Comparison of ENCODE assay signal across 8 cellular contexts in genomic region chr1:2585318-2586092, GRCh38. TPM values are rescaled to one million over a fixed set of nuclear protein-coding genes. Genes with fewer than 3 reads are reported as not detected.
DNase-seq lines count a peak whose midpoint lies in the region; ATAC-seq and TF ChIP-seq lines count a peak whose summit lies in the region.

No MANE protein-coding gene starts in this region.

- CTCF ChIA-PET in AG04449 (lab: Yijun Ruan, JAX), result interaction anchor here (1.4 to 1.7 kb wide), 2 partner anchors 14 to 37 kb away, joined by 3 to 6 read pairs; no protein-coding TSS in a partner anchor

- H3K36me3 Mint-ChIP-seq in glutamatergic neuron (ENCODE audit: unreplicated experiment), result no peaks in the 10 kb centered on the region

- H3K4me3 ChIP-seq in AG04449 (ENCODE audit: low read depth, low read length) (peak overlapping the region; percentile 78), ovary (peak overlapping the region; percentile 90), upper lobe of left lung (peak overlapping the region; percentile 74 to 91 (median 84))

- H3K27me3 Mint-ChIP-seq in glutamatergic neuron (ENCODE audit: unreplicated experiment), result peaks cover 2% of the 10 kb centered on the region

- H3K4me1 ChIP-seq in ovary (ENCODE audit: insufficient read depth), result peaks cover 11% of the 10 kb centered on the region
- peaks cover 37 to 54% (median 40%) of the 10 kb centered on the region in 4 donors for H3K4me1 ChIP-seq in upper lobe of left lung

- TF ChIP-seq POLR2A in ovary (IDR thresholded peaks at IDR 0.05) (peak; percentile 84), upper lobe of left lung (IDR thresholded peaks at IDR 0.05) (peak; percentile 63 to 88 (median 66))

- POLR2A ChIA-PET in AG04449 (lab: Yijun Ruan, JAX), result interaction anchor here (0.7 to 1.4 kb wide), 2 partner anchors 54 to 59 kb away, joined by 4 to 5 read pairs; partner anchors contain the start of gene PANK4

- TF ChIP-seq EP300 in ovary (IDR thresholded peaks at IDR 0.05) (no peak), upper lobe of left lung (IDR thresholded peaks at IDR 0.05) (peak in 1 of 4 donors; percentile 35)

- peak overlapping the region; percentile 88 for H3K27ac Mint-ChIP-seq in glutamatergic neuron (ENCODE audit: unreplicated experiment)

- H3K4me1 Mint-ChIP-seq in glutamatergic neuron (ENCODE audit: low read depth, unreplicated experiment), result peaks cover 19% of the 10 kb centered on the region

- intact Hi-C loops in ovary (cut with DNase I), result no loop called here

- H3K9me3 Mint-ChIP-seq in glutamatergic neuron (ENCODE audit: unreplicated experiment), result peaks cover 1% of the 10 kb centered on the region

- no peak for DNase-seq in AG04449 (ENCODE audit: low read depth, low spot score)
- DNase-seq in SK-N-DZ (ENCODE audit: low spot score), result peak; percentile 55
- DNase-seq in activated naive CD4-positive, alpha-beta T cell treated with anti-CD3 and anti-CD28 coated beads, Interleukin-2, amount 50 U/mL, for 16 hours, result peak; percentile 61
- peak; percentile 55 for DNase-seq in glutamatergic neuron
- peak; percentile 74 to 83 (median 79) for DNase-seq in ovary
- peak; percentile 88 to 91 for DNase-seq in upper lobe of left lung

- TF ChIP-seq CTCF in AG04449 (IDR thresholded peaks at IDR 0.05; ENCODE audit: insufficient read depth, low read length, missing control alignments) (no peak), glutamatergic neuron (IDR thresholded peaks at IDR 0.05; ENCODE audit: partially characterized antibody, unreplicated experiment) (no peak), ovary (IDR thresholded peaks at IDR 0.05) (no peak), upper lobe of left lung (IDR thresholded peaks at IDR 0.05) (no peak)

- H3K9me3 ChIP-seq in ovary (no peaks in the 10 kb centered on the region), upper lobe of left lung (no peaks in the 10 kb centered on the region)

- no peaks in the 10 kb centered on the region for H3K36me3 ChIP-seq in ovary
- peaks cover 0 to 18% (median 11%) of the 10 kb centered on the region in 4 donors for H3K36me3 ChIP-seq in upper lobe of left lung

- WGBS in ovary, 3 donors, result 0 to 2% (median 1%) methylated on average over 25 to 28 of the region's 28 CpGs
- WGBS in upper lobe of left lung, 2 donors, result 0 to 1% methylated on average over 19 to 26 of the region's 28 CpGs

- ATAC-seq in GM18520 (IDR thresholded peaks at IDR 0.05; ENCODE audit: unreplicated experiment) (peak; percentile 30), HG03432 (IDR thresholded peaks at IDR 0.05; ENCODE audit: unreplicated experiment) (peak; percentile 48), upper lobe of left lung (ENCODE audit: low FRiP score in 2 of 2) (peak; percentile 49 to 75)

- H3K27ac ChIP-seq in ovary (peak overlapping the region; percentile 81 to 97), upper lobe of left lung (peak overlapping the region; percentile 96 to 99 (median 98))

- H3K27me3 ChIP-seq in ovary (no peaks in the 10 kb centered on the region), upper lobe of left lung (no peaks in the 10 kb centered on the region)

- H3K4me3 Mint-ChIP-seq in glutamatergic neuron (ENCODE audit: unreplicated experiment), result peak overlapping the region; percentile 85

RNA-seq across cellular contexts. Expression of gene PRXL2B, which starts 1.1 kb away (rescaled TPM):
- 18.7 and 24.5 TPM in 2 replicates for polyA plus RNA-seq in SK-N-DZ (2014; cell fraction: cytosol; rRNA removed)
- polyA plus RNA-seq in SK-N-DZ (2014; cell fraction: nucleus; rRNA removed), result 22.0 and 36.4 TPM in 2 replicates
- total RNA-seq in glutamatergic neuron (ENCODE audit: unreplicated experiment) (46.1 TPM), ovary (10 to 100 TPM in 6 of 7 donors, 1 to 10 TPM in 1; 3.2 to 34.1 (median 20.2) TPM), upper lobe of left lung (10 to 100 TPM; 10.5 to 34.2 (median 22.0) TPM)
- polyA plus RNA-seq in ovary, result 1 to 10 TPM; 7.0 to 9.6 TPM

RNA-seq across cellular contexts. Expression of gene TNFRSF14, which starts 29.3 kb away (rescaled TPM):
- 0.49 TPM in 1 of 2 replicates, not detected in the other for polyA plus RNA-seq in SK-N-DZ (2014; cell fraction: cytosol; rRNA removed)
- 1.2 and 1.4 TPM in 2 replicates for polyA plus RNA-seq in SK-N-DZ (2014; cell fraction: nucleus; rRNA removed)
- total RNA-seq in glutamatergic neuron (ENCODE audit: unreplicated experiment) (1.2 TPM), ovary (10 to 100 TPM; 33.3 to 78.5 (median 60.5) TPM), upper lobe of left lung (100 to 1,000 TPM in 4 of 6 donors, 10 to 100 TPM in 2; 61.1 to 641 (median 147) TPM)
- polyA plus RNA-seq in ovary, result 10 to 100 TPM in 1 of 2 donors, 1 to 10 TPM in 1; 4.3 to 57.6 TPM

RNA-seq across cellular contexts. Expression of gene MMEL1, which starts 47.3 kb away (rescaled TPM):
- not detected in 2 replicates for polyA plus RNA-seq in SK-N-DZ (2014; cell fraction: cytosol; rRNA removed)
- polyA plus RNA-seq in SK-N-DZ (2014; cell fraction: nucleus; rRNA removed), result not detected in 2 replicates
- total RNA-seq in glutamatergic neuron (ENCODE audit: unreplicated experiment), result 4.0 TPM
- total RNA-seq in ovary, result 1 to 10 TPM in 3 of 7 donors, under 1 TPM in 1, not detected in 3; 0.45 to 7.9 (median 1.1) TPM
- 1 to 10 TPM in 1 of 2 donors, under 1 TPM in 1; 0.42 to 1.1 TPM for polyA plus RNA-seq in ovary
- total RNA-seq in upper lobe of left lung, result 1 to 10 TPM in 4 of 6 donors, not detected in 2; 2.9 to 5.5 (median 5.1) TPM

RNA-seq across cellular contexts. Expression of gene HES5, which starts 55.4 kb away (rescaled TPM):
- not detected in 2 replicates for polyA plus RNA-seq in SK-N-DZ (2014; cell fraction: cytosol; rRNA removed)
- not detected in 2 replicates for polyA plus RNA-seq in SK-N-DZ (2014; cell fraction: nucleus; rRNA removed)
- 21.2 TPM for total RNA-seq in glutamatergic neuron (ENCODE audit: unreplicated experiment)
- total RNA-seq in ovary, result under 1 TPM in 3 of 7 donors, not detected in 4; 0.25 to 0.53 (median 0.31) TPM
- under 1 TPM; 0.13 to 0.36 TPM for polyA plus RNA-seq in ovary
- 1 to 10 TPM in 2 of 6 donors, under 1 TPM in 2, not detected in 2; 0.31 to 1.6 (median 0.92) TPM for total RNA-seq in upper lobe of left lung

RNA-seq across cellular contexts. Expression of gene PANK4, which starts 59.1 kb away (rescaled TPM):
- polyA plus RNA-seq in SK-N-DZ (2014; cell fraction: cytosol; rRNA removed), result 19.0 and 27.4 TPM in 2 replicates
- polyA plus RNA-seq in SK-N-DZ (2014; cell fraction: nucleus; rRNA removed), result 86.5 and 95.1 TPM in 2 replicates
- total RNA-seq in glutamatergic neuron (ENCODE audit: unreplicated experiment) (58.5 TPM), ovary (10 to 100 TPM; 19.7 to 33.3 (median 29.1) TPM), upper lobe of left lung (100 to 1,000 TPM in 1 of 6 donors, 10 to 100 TPM in 5; 20.7 to 123 (median 36.9) TPM)
- polyA plus RNA-seq in ovary, result 10 to 100 TPM; 14.7 to 17.1 TPM

Comparison
In these comparisons a context has a peak if more than half of its experiments do, and no peak if none do; other contexts are left out.
1. RNA of gene TNFRSF14, which starts 29.3 kb away (total RNA-seq): 61.1 to 641 TPM in upper lobe of left lung and 33.3 to 78.5 TPM in ovary; 1.2 TPM in glutamatergic neuron (single experiment); every median in the first group is over 10 times any median in the second.
2. Peak in every context shown above with its lines, with median percentiles within 50 percentile points of each other: H3K4me3 ChIP-seq and ATAC-seq.